Comparison of ENCODE assay signal across 14 cellular contexts in genomic region chr1:228668553-228669400, GRCh38.
DNase-seq lines count a peak whose midpoint lies in the region; ATAC-seq lines count a peak whose summit lies in the region.
"Had no signal": no experiment of that assay in that cellular context is flagged by ENCODE, and none has a peak within 500 bp of the region (broad histone marks: within the 10 kb centered on the region; RNA-seq: fewer than 3 reads in every experiment).

No MANE protein-coding gene starts in this region.

- ATAC-seq in HG03139 (IDR thresholded peaks at IDR 0.05; ENCODE audit: unreplicated experiment), result no peak
- no peak for ATAC-seq in GM21528 (IDR thresholded peaks at IDR 0.05; ENCODE audit: low FRiP score, unreplicated experiment)
- ATAC-seq: K562 had no signal

- in situ Hi-C loops in HAP-1 (cut with MboI; ENCODE audit: low sequenced_read_pairs), result no loop called here

- no peaks in the 10 kb centered on the region for H3K9me3 ChIP-seq in HAP-1
- H3K9me3 ChIP-seq: spleen had no signal

- H3K4me1 ChIP-seq in HAP-1, result no peaks in the 10 kb centered on the region

- peak; percentile 42 for DNase-seq in NK-92 treated with Interleukin-12 subunit alpha and Interleukin-12 subunit beta, amount 100 ng/mL, for 24 hours (lab: John Stamatoyannopoulos, UW)
- no peak for DNase-seq in NK-92 (lab: John Stamatoyannopoulos, UW; ENCODE audit: unreplicated experiment)
- DNase-seq in NCI-H2196 treated with DMSO at 0.1 percent for 48 hours (lab: John Stamatoyannopoulos, UW; ENCODE audit: unreplicated experiment), result peak; percentile 8
- DNase-seq in fibroblast of gingiva (ENCODE audit: low read depth), result peak; percentile 64
- peak; percentile 37 for DNase-seq in stromal cell of bone marrow (ENCODE audit: low read depth)
- no peak for DNase-seq in HAP-1 (ENCODE audit: low spot score in 2 of 2)
- DNase-seq: amniotic stem cell; endodermal cell; NCI-H524; spleen; stimulated activated CD8-positive, alpha-beta memory T cell treated with anti-CD3 and anti-CD28 coated beads, Interleukin-4, amount 100 ng/mL, for 48 hours had no signal

- no peaks in the 10 kb centered on the region for H3K36me3 ChIP-seq in HAP-1 (replicated peaks)
- H3K36me3 ChIP-seq: spleen had no signal

- no peak overlapping the region for H3K4me3 ChIP-seq in HAP-1
- H3K4me3 ChIP-seq: K562, spleen had no signal

- H3K27me3 ChIP-seq in HAP-1 (ENCODE audit: low read depth), result no peaks in the 10 kb centered on the region
- H3K27me3 ChIP-seq: spleen had no signal

Comparison
In these comparisons a context has a peak if more than half of its experiments do, and no peak if none do; other contexts are left out.
1. DNase-seq: peak in NK-92 treated with Interleukin-12 subunit alpha and Interleukin-12 subunit beta, amount 100 ng/mL, for 24 hours (single experiment), NCI-H2196 treated with DMSO at 0.1 percent for 48 hours (single experiment), fibroblast of gingiva (single experiment) and stromal cell of bone marrow (single experiment); none in NK-92 (single experiment) and HAP-1 (0 of 2).